Comparison of ENCODE assay signal across 8 cellular contexts in the genomic region with DNA sequence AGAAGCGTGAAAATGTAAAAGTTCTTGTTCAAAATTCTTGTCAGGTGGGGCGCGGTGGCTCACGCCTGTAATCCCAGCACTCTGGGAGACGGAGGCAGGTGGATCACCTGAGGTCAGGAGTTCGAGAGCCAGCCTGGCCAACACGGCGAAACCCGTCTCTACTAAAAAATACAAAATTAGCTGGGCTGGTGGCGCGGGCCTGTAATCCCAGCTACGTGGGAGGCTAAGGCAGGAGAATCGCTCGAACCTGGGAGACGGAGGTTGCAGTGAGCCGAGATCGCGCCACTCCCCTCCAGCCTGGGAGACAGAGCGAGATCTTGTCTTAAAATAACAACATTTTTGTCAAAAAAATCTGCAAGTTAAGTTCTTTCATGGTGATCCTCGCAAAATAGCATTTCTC. TPM values are rescaled to one million over a fixed set of nuclear protein-coding genes. Genes with fewer than 3 reads are reported as not detected.
DNase-seq lines count a peak whose midpoint lies in the region; ATAC-seq and TF ChIP-seq lines count a peak whose summit lies in the region.
"Not testable (repeated sequence)": the region's sequence is repeated elsewhere in the genome, so short reads cannot be mapped to it uniquely, and the experiment has no call there.

No MANE protein-coding gene starts in this region.

- not testable (repeated sequence) for TF ChIP-seq CTCF in NB4 (IDR thresholded peaks at IDR 0.05; ENCODE audit: low read depth, low read length); cardiac fibroblast (IDR thresholded peaks at IDR 0.05; ENCODE audit: low read depth, low read length); foreskin fibroblast (IDR thresholded peaks at IDR 0.05; ENCODE audit: low read depth, low read length); lower lobe of right lung (IDR thresholded peaks at IDR 0.05); ovary (IDR thresholded peaks at IDR 0.05)

- DNase-seq in NB4 (ENCODE audit: low read depth); activated CD8-positive, alpha-beta T cell treated with anti-CD3 and anti-CD28 coated beads, Interleukin-2, amount 10 ng/mL, durations not matched to agents 7 days and 5 days; cardiac fibroblast (ENCODE audit: low read depth in 2 of 2); foreskin fibroblast; lower lobe of right lung; ovary: not testable (repeated sequence)

- H3K36me3 ChIP-seq in BLaER1; lower lobe of right lung; ovary; subcutaneous abdominal adipose tissue (ENCODE audit: control insufficient read depth in 5 of 5, insufficient read depth in 5 of 5, low read length in 5 of 5): not testable (repeated sequence)

- peaks cover 52% of the 10 kb centered on the region for H3K27me3 Mint-ChIP-seq in activated CD8-positive, alpha-beta T cell treated with anti-CD3 and anti-CD28 coated beads, Interleukin-2, amount 10 ng/mL, durations not matched to agents 7 days and 5 days (ENCODE audit: low read depth)

- H3K36me3 Mint-ChIP-seq in activated CD8-positive, alpha-beta T cell treated with anti-CD3 and anti-CD28 coated beads, Interleukin-2, amount 10 ng/mL, durations not matched to agents 7 days and 5 days (ENCODE audit: low read depth), result not testable (repeated sequence)

- not testable (repeated sequence) for H3K9me3 ChIP-seq in BLaER1; lower lobe of right lung; ovary; subcutaneous abdominal adipose tissue (ENCODE audit: control insufficient read depth in 5 of 5, low read length in 5 of 5)

- not testable (repeated sequence) for H3K4me1 Mint-ChIP-seq in activated CD8-positive, alpha-beta T cell treated with anti-CD3 and anti-CD28 coated beads, Interleukin-2, amount 10 ng/mL, durations not matched to agents 7 days and 5 days (ENCODE audit: low read depth)

- H3K4me3 ChIP-seq in BLaER1 (peak overlapping the region; percentile 97), NB4 (ENCODE audit: low read depth, low read length) (peak overlapping the region; percentile 71), cardiac fibroblast (replicated peaks in 1 of 2; ENCODE audit: low read depth in 2 of 2, low read length in 2 of 2) (peak overlapping the region; percentile 70 to 78), foreskin fibroblast (ENCODE audit: low read depth in 1 of 2, low read length in 2 of 2) (peak overlapping the region; percentile 80 to 84), lower lobe of right lung (peak overlapping the region; percentile 85), ovary (peak overlapping the region; percentile 85), subcutaneous abdominal adipose tissue (ENCODE audit: low read depth in 1 of 5, low read length in 5 of 5) (peak overlapping the region; percentile 77 to 82 (median 80))

- not testable (repeated sequence) for ATAC-seq in activated CD8-positive, alpha-beta T cell treated with anti-CD3 and anti-CD28 coated beads, Interleukin-2, amount 10 ng/mL, durations not matched to agents 7 days and 5 days; lower lobe of right lung

- WGBS in ovary, 3 donors, result 88 to 92% (median 90%) methylated on average over 20 of the region's 20 CpGs

- not testable (repeated sequence) for H3K27ac ChIP-seq in BLaER1
- H3K27ac ChIP-seq in lower lobe of right lung (peak overlapping the region; percentile 99), ovary (peak overlapping the region; percentile 98 to 100), subcutaneous abdominal adipose tissue (ENCODE audit: low read depth, low read length) (peak overlapping the region; percentile 98)

- peak overlapping the region; percentile 57 for H3K4me3 Mint-ChIP-seq in activated CD8-positive, alpha-beta T cell treated with anti-CD3 and anti-CD28 coated beads, Interleukin-2, amount 10 ng/mL, durations not matched to agents 7 days and 5 days

- not testable (repeated sequence) for TF ChIP-seq EP300 in ovary (IDR thresholded peaks at IDR 0.05)

- H3K4me1 ChIP-seq in BLaER1 (peaks cover 64% of the 10 kb centered on the region), lower lobe of right lung (peaks cover 60% of the 10 kb centered on the region), ovary (ENCODE audit: insufficient read depth) (peaks cover 11% of the 10 kb centered on the region), subcutaneous abdominal adipose tissue (ENCODE audit: control insufficient read depth in 5 of 5, insufficient read depth in 5 of 5, low read length in 5 of 5) (peaks cover 4 to 50% (median 40%) of the 10 kb centered on the region in 5 donors)

- not testable (repeated sequence) for H3K9me3 Mint-ChIP-seq in activated CD8-positive, alpha-beta T cell treated with anti-CD3 and anti-CD28 coated beads, Interleukin-2, amount 10 ng/mL, durations not matched to agents 7 days and 5 days (ENCODE audit: insufficient read depth)

- H3K4me2 ChIP-seq in BLaER1, result peak overlapping the region; percentile 68

- intact Hi-C loops in lower lobe of right lung (cut with DNase I), result not testable (repeated sequence)
- intact Hi-C loops in ovary (cut with DNase I), result loop anchor here in 1 of 4 donors (10.0 kb wide), 1 partner anchor 115 kb away; no protein-coding TSS in a partner anchor

- H3K9ac ChIP-seq in BLaER1 (peak overlapping the region; percentile 92; the same call in 1 of the 2 replicates), subcutaneous abdominal adipose tissue (ENCODE audit: low read length in 5 of 5) (peak overlapping the region in 4 of 5 donors; percentile 76 to 95 (median 90))

- CTCF ChIA-PET in activated CD8-positive, alpha-beta T cell treated with anti-CD3 and anti-CD28 coated beads, Interleukin-2, amount 10 ng/mL, durations not matched to agents 7 days and 5 days (lab: Charles Lee), result not testable (repeated sequence)

- not testable (repeated sequence) for TF ChIP-seq POLR2A in NB4 (IDR thresholded peaks at IDR 0.05; ENCODE audit: extremely low read depth, insufficient read length); ovary (IDR thresholded peaks at IDR 0.05)

- peaks cover 30% of the 10 kb centered on the region; the same call in 1 of the 2 replicates for H3K27me3 ChIP-seq in BLaER1
- H3K27me3 ChIP-seq in lower lobe of right lung (ENCODE audit: low read depth); ovary; subcutaneous abdominal adipose tissue (ENCODE audit: control insufficient read depth in 5 of 5, insufficient read depth in 4 of 5, low read length in 5 of 5): not testable (repeated sequence)

- H3K27ac Mint-ChIP-seq in activated CD8-positive, alpha-beta T cell treated with anti-CD3 and anti-CD28 coated beads, Interleukin-2, amount 10 ng/mL, durations not matched to agents 7 days and 5 days, result not testable (repeated sequence)

- peaks cover 61% of the 10 kb centered on the region for H4K20me1 ChIP-seq in BLaER1

- POLR2A ChIA-PET in activated CD8-positive, alpha-beta T cell treated with anti-CD3 and anti-CD28 coated beads, Interleukin-2, amount 10 ng/mL, durations not matched to agents 7 days and 5 days (lab: Charles Lee), result not testable (repeated sequence)

RNA-seq across cellular contexts. Expression of a gene that starts 1.7 kb away (rescaled TPM):
- total RNA-seq in activated CD8-positive, alpha-beta T cell treated with anti-CD3 and anti-CD28 coated beads, Interleukin-2, amount 10 ng/mL, durations not matched to agents 7 days and 5 days, result 1 to 10 TPM; 3.1 to 4.2 TPM
- total RNA-seq in lower lobe of right lung, result 26.1 TPM
- total RNA-seq in ovary, result 10 to 100 TPM; 17.2 to 41.9 (median 24.2) TPM
- polyA plus RNA-seq in ovary, result 10 to 100 TPM; 12.5 to 19.1 TPM
